8 cellular contexts compared by ENCODE assay signal in genomic region chr15:63157891-63158431, GRCh38.
DNase-seq lines count a peak whose midpoint lies in the region; ATAC-seq and TF ChIP-seq lines count a peak whose summit lies in the region.

No MANE protein-coding gene starts in this region.

- no peaks in the 10 kb centered on the region for H3K27me3 Mint-ChIP-seq in activated naive CD4-positive, alpha-beta T cell treated with anti-CD3 and anti-CD28 coated beads, Interleukin-2, amount 50 U/mL, for 24 hours

- peak; percentile 5 for DNase-seq in NCI-H510A (lab: John Stamatoyannopoulos, UW)
- DNase-seq in NCI-H510A treated with DMSO at 0.1 percent for 48 hours (lab: John Stamatoyannopoulos, UW), result no peak
- peak; percentile 51 for DNase-seq in MV-4-11 (lab: John Stamatoyannopoulos, UW)
- DNase-seq in globus pallidus (ENCODE audit: low spot score), result peak; percentile 54
- DNase-seq in NCI-H2081 treated with DMSO at 0.1 percent for 48 hours (lab: John Stamatoyannopoulos, UW), result no peak

- H3K36me3 Mint-ChIP-seq in activated naive CD4-positive, alpha-beta T cell treated with anti-CD3 and anti-CD28 coated beads, Interleukin-2, amount 50 U/mL, for 24 hours, result peaks cover 2% of the 10 kb centered on the region

- H3K9me3 ChIP-seq in neutrophil, result no peaks in the 10 kb centered on the region

- TF ChIP-seq CTCF in neutrophil (IDR thresholded peaks at IDR 0.05), result no peak

- no peaks in the 10 kb centered on the region for H3K27me3 ChIP-seq in neutrophil

- peaks cover 13 to 20% of the 10 kb centered on the region in 2 experiments for H3K4me1 ChIP-seq in neutrophil (ENCODE audit: control insufficient read depth in 1 of 2, insufficient read depth in 1 of 2, low read depth in 1 of 2, low read length in 1 of 2)

- H3K9me3 Mint-ChIP-seq in activated naive CD4-positive, alpha-beta T cell treated with anti-CD3 and anti-CD28 coated beads, Interleukin-2, amount 50 U/mL, for 24 hours, result no peaks in the 10 kb centered on the region

- H3K4me3 ChIP-seq in neutrophil (ENCODE audit: low read depth in 1 of 2, low read length in 1 of 2), result peak overlapping the region; percentile 97 to 98

- H3K27ac Mint-ChIP-seq in activated naive CD4-positive, alpha-beta T cell treated with anti-CD3 and anti-CD28 coated beads, Interleukin-2, amount 50 U/mL, for 24 hours, result peak overlapping the region; percentile 23

- peaks cover 11% of the 10 kb centered on the region for H3K36me3 ChIP-seq in neutrophil

- H3K4me3 Mint-ChIP-seq in activated naive CD4-positive, alpha-beta T cell treated with anti-CD3 and anti-CD28 coated beads, Interleukin-2, amount 50 U/mL, for 24 hours, result peak overlapping the region; percentile 86

- H3K27ac ChIP-seq in neutrophil, result peak overlapping the region; percentile 90

- peaks cover 22% of the 10 kb centered on the region for H3K4me1 Mint-ChIP-seq in activated naive CD4-positive, alpha-beta T cell treated with anti-CD3 and anti-CD28 coated beads, Interleukin-2, amount 50 U/mL, for 24 hours

- ATAC-seq in GM21825 (IDR thresholded peaks at IDR 0.05; ENCODE audit: unreplicated experiment), result peak; percentile 20

Comparison
In these comparisons a context has a peak if more than half of its experiments do, and no peak if none do; other contexts are left out.
1. DNase-seq: peak in NCI-H510A (single experiment), MV-4-11 (single experiment) and globus pallidus (single experiment); none in NCI-H510A treated with DMSO at 0.1 percent for 48 hours (single experiment) and NCI-H2081 treated with DMSO at 0.1 percent for 48 hours (single experiment).